ENCODE assay signal across 25 cellular contexts in the genomic region with DNA sequence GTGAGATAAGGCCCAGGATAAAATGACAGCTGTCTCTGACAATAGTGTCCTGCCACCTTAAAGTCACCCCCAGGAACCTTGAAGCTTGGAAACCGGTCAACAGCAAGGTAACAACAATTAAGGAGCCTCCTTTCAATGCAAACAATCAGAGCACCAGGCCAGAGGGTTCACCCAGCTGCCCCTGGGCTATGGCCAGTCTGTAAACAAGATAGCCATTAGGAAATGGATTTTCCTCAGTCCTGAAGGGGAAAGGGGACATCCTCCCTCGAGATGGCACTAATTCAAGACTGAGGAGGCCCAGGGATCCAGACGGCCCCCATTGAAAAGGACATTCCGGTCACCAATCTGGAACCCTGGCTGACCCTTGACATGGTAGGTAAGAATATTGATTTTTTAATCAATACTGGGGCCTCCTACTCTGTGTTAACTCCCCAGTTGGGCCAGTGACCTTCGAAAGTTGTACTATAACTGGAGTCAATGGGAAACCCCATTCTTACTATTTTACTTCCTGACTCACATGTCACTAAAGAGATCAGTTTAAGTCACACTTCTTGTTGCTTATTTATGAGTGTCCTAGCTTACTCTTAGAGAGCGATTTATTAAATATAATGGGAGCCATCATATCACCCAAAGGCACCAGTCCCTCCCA.
DNase-seq lines count a peak whose midpoint lies in the region; ATAC-seq, FAIRE-seq and TF ChIP-seq lines count a peak whose summit lies in the region.
"Had no signal": no experiment of that assay in that cellular context is flagged by ENCODE, and none has a peak within 500 bp of the region (broad histone marks: within the 10 kb centered on the region; RNA-seq: fewer than 3 reads in every experiment).

No MANE protein-coding gene starts in this region.

- no peaks in the 10 kb centered on the region for H4K20me1 ChIP-seq in GM12878 (ENCODE audit: control insufficient read depth, insufficient read depth)

- TF ChIP-seq POLR2A in GM12891 (IDR thresholded peaks at IDR 0.05; ENCODE audit: low read depth, low read length) (no peak), GM12878 (IDR thresholded peaks at IDR 0.05; ENCODE audit: low read depth, low read length) (no peak)

- no peak for TF ChIP-seq CTCF in GM12878 (IDR thresholded peaks at IDR 0.05 in 2 of 3, conservative IDR thresholded peaks at IDR 0.05 in 1 of 3; ENCODE audit: control insufficient read depth in 2 of 3, extremely low read depth in 1 of 3, insufficient read depth in 1 of 3, low read depth in 3 of 3, low read length in 3 of 3)

- CTCF ChIA-PET in GM12878 (lab: Yijun Ruan, JAX) = interaction anchor here (1.3 kb wide), 2 partner anchors 26 to 279 kb away, joined by 3 read pairs; no protein-coding TSS in a partner anchor

- SMC1A ChIA-PET in GM12878 (lab: Charles Lee; ENCODE audit: uncharacterized antibody, unreplicated experiment) = interaction anchor here (1.3 kb wide), 1 partner anchor 19 kb away, joined by 3 read pairs; no protein-coding TSS in a partner anchor

- no peak for TF ChIP-seq RAD21 in GM12878 (IDR thresholded peaks at IDR 0.05; ENCODE audit: insufficient read depth, low read depth, low read length)

- 36% methylated on average over 6 of the region's 6 CpGs for WGBS in GM12878 (ENCODE audit: insufficient coverage, insufficient replicate concordance, low lambda C conversion rate, missing lambda C conversion rate)

- no peaks in the 10 kb centered on the region for H3K9me3 ChIP-seq in GM12878 (replicated peaks; ENCODE audit: control insufficient read depth, insufficient read depth, low read length)
- H3K9me3 ChIP-seq: SJSA1 had no signal

- RAD21 ChIA-PET in GM12878 (lab: Charles Lee; ENCODE audit: unreplicated experiment) = no interaction called here

- H2AFZ ChIP-seq in GM12878 (ENCODE audit: control insufficient read depth, low read depth, low read length) = no peak overlapping the region; the same call in 1 of the 2 replicates

- no peaks in the 10 kb centered on the region for H3K79me2 ChIP-seq in GM12878 (ENCODE audit: control insufficient read depth, insufficient read depth, low read length)

- no peak for TF ChIP-seq EP300 in GM12878 (IDR thresholded peaks at IDR 0.05; ENCODE audit: borderline replicate concordance in 1 of 2, control insufficient read depth in 1 of 2, low read depth in 2 of 2, low read length in 2 of 2)

- POLR2A ChIA-PET in GM12878 (lab: Charles Lee) = no interaction called here

- FAIRE-seq in GM12891 (lab: Jason Lieb, UNC) (peak; percentile 50), GM12878 (lab: Jason Lieb, UNC) (no peak)
- FAIRE-seq: G401.6, GM19239, H1 had no signal

- no peak overlapping the region for H3K27ac ChIP-seq in GM12878 (ENCODE audit: control insufficient read depth, insufficient read depth)
- H3K27ac ChIP-seq: SJSA1 had no signal

- no peak overlapping the region for H3K4me3 ChIP-seq in GM12878
- H3K4me3 ChIP-seq: SJSA1 had no signal

- BruUV-seq in GM12878 (replicated peaks; lab: Mats Ljungman, UMichigan) = no TSS peak

- in situ Hi-C loops in GM12878 (cut with MboI) = no loop called here

- H3K27me3 ChIP-seq in GM12878 (replicated peaks in 1 of 2; ENCODE audit: control insufficient read depth in 2 of 2, insufficient read depth in 2 of 2, low read length in 1 of 2) = no peaks in the 10 kb centered on the region
- H3K27me3 ChIP-seq: SJSA1 had no signal

- intact Hi-C loops in GM12878 (cut with micrococcal nuclease; ENCODE audit: unreplicated experiment) = no loop called here

- H3K4me2 ChIP-seq in GM12878 (ENCODE audit: control insufficient read depth, insufficient read depth) = no peak overlapping the region

- H3K9ac ChIP-seq in GM12878 (ENCODE audit: control insufficient read depth, insufficient read depth, low read length) = no peak overlapping the region

- no peak for DNase-seq in GM12891 (ENCODE audit: insufficient read length, low spot score)
- no peak for DNase-seq in GM12878 (ENCODE audit: low read depth, low spot score)
- DNase-seq in DMS114 treated with DMSO at 0.1 percent for 48 hours (lab: John Stamatoyannopoulos, UW; ENCODE audit: unreplicated experiment) = no peak
- DNase-seq: Calu3, DMS153, Karpas-422, NCI-H1092 treated with DMSO at 0.1 percent for 48 hours, NCI-H1436, NCI-H187 treated with DMSO at 0.1 percent for 48 hours, NCI-H2171 treated with DMSO at 0.1 percent for 48 hours, NCI-H446, NCI-H526, NCI-H82, Right ventricle myocardium superior, T-helper 2 cell had no signal

- H3K36me3 ChIP-seq in GM12878 (ENCODE audit: control insufficient read depth in 2 of 2, insufficient read depth in 2 of 2, low read length in 1 of 2) = no peaks in the 10 kb centered on the region
- H3K36me3 ChIP-seq: SJSA1 had no signal

- ATAC-seq in GM18868 (IDR thresholded peaks at IDR 0.05; ENCODE audit: unreplicated experiment) (peak; percentile 52), HG03342 (IDR thresholded peaks at IDR 0.05; ENCODE audit: unreplicated experiment) (peak; percentile 12), GM12878 (peak; percentile 75), GM21526 (IDR thresholded peaks at IDR 0.05; ENCODE audit: low FRiP score, unreplicated experiment) (no peak), HG02588 (IDR thresholded peaks at IDR 0.05; ENCODE audit: unreplicated experiment) (no peak), HG02938 (IDR thresholded peaks at IDR 0.05; ENCODE audit: unreplicated experiment) (no peak)
- ATAC-seq: HCT116 had no signal

- H3K4me1 ChIP-seq in GM12878 (ENCODE audit: control insufficient read depth, insufficient read depth, low read length) = peaks cover 4% of the 10 kb centered on the region
- H3K4me1 ChIP-seq: SJSA1 had no signal

TF ChIP-seq in GM12891, 5 proteins besides CTCF, POLR2A, EP300 and RAD21:
- TF ChIP-seq POLR2AphosphoS5 (IDR thresholded peaks at IDR 0.05; ENCODE audit: low read depth, low read length) = no peak
- no peak for TF ChIP-seq POU2F2 (IDR thresholded peaks at IDR 0.05; ENCODE audit: low read depth, low read length)
- TF ChIP-seq PAX5 (IDR thresholded peaks at IDR 0.05; ENCODE audit: insufficient read depth, low read length, severe bottlenecking) = no peak
- no peak for TF ChIP-seq SPI1 (IDR thresholded peaks at IDR 0.05; ENCODE audit: low read depth, low read length)

TF ChIP-seq in GM12878, 131 proteins besides CTCF, POLR2A, EP300 and RAD21:
- TF ChIP-seq ETV6 (conservative IDR thresholded peaks at IDR 0.05 in 1 of 2, IDR thresholded peaks at IDR 0.05 in 1 of 2; ENCODE audit: borderline replicate concordance in 1 of 2, low read depth in 1 of 2) = no peak
- TF ChIP-seq, protein P1, sequence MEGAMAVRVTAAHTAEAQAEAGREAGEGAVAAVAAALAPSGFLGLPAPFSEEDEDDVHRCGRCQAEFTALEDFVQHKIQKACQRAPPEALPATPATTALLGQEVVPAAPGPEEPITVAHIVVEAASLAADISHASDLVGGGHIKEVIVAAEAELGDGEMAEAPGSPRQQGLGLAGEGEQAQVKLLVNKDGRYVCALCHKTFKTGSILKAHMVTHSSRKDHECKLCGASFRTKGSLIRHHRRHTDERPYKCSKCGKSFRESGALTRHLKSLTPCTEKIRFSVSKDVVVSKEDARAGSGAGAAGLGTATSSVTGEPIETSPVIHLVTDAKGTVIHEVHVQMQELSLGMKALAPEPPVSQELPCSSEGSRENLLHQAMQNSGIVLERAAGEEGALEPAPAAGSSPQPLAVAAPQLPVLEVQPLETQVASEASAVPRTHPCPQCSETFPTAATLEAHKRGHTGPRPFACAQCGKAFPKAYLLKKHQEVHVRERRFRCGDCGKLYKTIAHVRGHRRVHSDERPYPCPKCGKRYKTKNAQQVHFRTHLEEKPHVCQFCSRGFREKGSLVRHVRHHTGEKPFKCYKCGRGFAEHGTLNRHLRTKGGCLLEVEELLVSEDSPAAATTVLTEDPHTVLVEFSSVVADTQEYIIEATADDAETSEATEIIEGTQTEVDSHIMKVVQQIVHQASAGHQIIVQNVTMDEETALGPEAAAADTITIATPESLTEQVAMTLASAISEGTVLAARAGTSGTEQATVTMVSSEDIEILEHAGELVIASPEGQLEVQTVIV (IDR thresholded peaks at IDR 0.05; ENCODE audit: borderline replicate concordance, partially characterized antibody) = no peak
- TF ChIP-seq ZNF622 (IDR thresholded peaks at IDR 0.05) = no peak
- no peak for TF ChIP-seq EED (IDR thresholded peaks at IDR 0.05; ENCODE audit: low read depth)
- TF ChIP-seq, protein P2, sequence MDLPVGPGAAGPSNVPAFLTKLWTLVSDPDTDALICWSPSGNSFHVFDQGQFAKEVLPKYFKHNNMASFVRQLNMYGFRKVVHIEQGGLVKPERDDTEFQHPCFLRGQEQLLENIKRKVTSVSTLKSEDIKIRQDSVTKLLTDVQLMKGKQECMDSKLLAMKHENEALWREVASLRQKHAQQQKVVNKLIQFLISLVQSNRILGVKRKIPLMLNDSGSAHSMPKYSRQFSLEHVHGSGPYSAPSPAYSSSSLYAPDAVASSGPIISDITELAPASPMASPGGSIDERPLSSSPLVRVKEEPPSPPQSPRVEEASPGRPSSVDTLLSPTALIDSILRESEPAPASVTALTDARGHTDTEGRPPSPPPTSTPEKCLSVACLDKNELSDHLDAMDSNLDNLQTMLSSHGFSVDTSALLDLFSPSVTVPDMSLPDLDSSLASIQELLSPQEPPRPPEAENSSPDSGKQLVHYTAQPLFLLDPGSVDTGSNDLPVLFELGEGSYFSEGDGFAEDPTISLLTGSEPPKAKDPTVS (IDR thresholded peaks at IDR 0.05; ENCODE audit: low read depth, low read length) = no peak
- TF ChIP-seq WRNIP1 (IDR thresholded peaks at IDR 0.05; ENCODE audit: borderline replicate concordance, low read depth, low read length) = no peak
- TF ChIP-seq, protein P3, sequence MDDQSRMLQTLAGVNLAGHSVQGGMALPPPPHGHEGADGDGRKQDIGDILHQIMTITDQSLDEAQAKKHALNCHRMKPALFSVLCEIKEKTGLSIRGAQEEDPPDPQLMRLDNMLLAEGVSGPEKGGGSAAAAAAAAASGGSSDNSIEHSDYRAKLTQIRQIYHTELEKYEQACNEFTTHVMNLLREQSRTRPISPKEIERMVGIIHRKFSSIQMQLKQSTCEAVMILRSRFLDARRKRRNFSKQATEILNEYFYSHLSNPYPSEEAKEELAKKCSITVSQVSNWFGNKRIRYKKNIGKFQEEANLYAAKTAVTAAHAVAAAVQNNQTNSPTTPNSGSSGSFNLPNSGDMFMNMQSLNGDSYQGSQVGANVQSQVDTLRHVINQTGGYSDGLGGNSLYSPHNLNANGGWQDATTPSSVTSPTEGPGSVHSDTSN (IDR thresholded peaks at IDR 0.05; ENCODE audit: insufficient replicate concordance, low read depth, low read length) = no peak
- TF ChIP-seq, protein P4, sequence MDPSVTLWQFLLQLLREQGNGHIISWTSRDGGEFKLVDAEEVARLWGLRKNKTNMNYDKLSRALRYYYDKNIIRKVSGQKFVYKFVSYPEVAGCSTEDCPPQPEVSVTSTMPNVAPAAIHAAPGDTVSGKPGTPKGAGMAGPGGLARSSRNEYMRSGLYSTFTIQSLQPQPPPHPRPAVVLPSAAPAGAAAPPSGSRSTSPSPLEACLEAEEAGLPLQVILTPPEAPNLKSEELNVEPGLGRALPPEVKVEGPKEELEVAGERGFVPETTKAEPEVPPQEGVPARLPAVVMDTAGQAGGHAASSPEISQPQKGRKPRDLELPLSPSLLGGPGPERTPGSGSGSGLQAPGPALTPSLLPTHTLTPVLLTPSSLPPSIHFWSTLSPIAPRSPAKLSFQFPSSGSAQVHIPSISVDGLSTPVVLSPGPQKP (IDR thresholded peaks at IDR 0.05; ENCODE audit: low read depth, low read length) = no peak

Comparison
In these comparisons a context has a peak if more than half of its experiments do, and no peak if none do; other contexts are left out.
1. ATAC-seq: peak in GM18868 (single experiment), HG03342 (single experiment) and GM12878 (single experiment); none in GM21526 (single experiment), HG02588 (single experiment) and HG02938 (single experiment).